ENCODE assay signal across 1 cellular context in genomic region chr22:19410941-19411689, GRCh38.
TF ChIP-seq lines count a peak whose summit lies in the region.

No MANE protein-coding gene starts in this region.

TF ChIP-seq in H1, 55 proteins besides CTCF, POLR2A, EP300 and RAD21:
- TF ChIP-seq SAP30 (IDR thresholded peaks at IDR 0.05; ENCODE audit: insufficient read depth, insufficient replicate concordance, low read length): no peak
- no peak for TF ChIP-seq CHD7 (IDR thresholded peaks at IDR 0.05; ENCODE audit: insufficient replicate concordance, low read length)
- no peak for TF ChIP-seq KDM1A (IDR thresholded peaks at IDR 0.05; ENCODE audit: borderline replicate concordance, low read length)
- no peak for TF ChIP-seq SP2 (IDR thresholded peaks at IDR 0.05; ENCODE audit: low read length)
- no peak for TF ChIP-seq EZH2 (IDR thresholded peaks at IDR 0.05; ENCODE audit: low read depth, low read length, severe bottlenecking)
- no peak for TF ChIP-seq SIRT6 (IDR thresholded peaks at IDR 0.05; ENCODE audit: low read length)
- TF ChIP-seq CBX5 (IDR thresholded peaks at IDR 0.05; ENCODE audit: low read depth, low read length): no peak
- TF ChIP-seq SIX5 (IDR thresholded peaks at IDR 0.05; ENCODE audit: low read depth, low read length): no peak
- no peak for TF ChIP-seq ASH2L (IDR thresholded peaks at IDR 0.05; ENCODE audit: low read length)
- TF ChIP-seq RXRA (IDR thresholded peaks at IDR 0.05; ENCODE audit: insufficient read depth, low read depth, low read length): no peak
- TF ChIP-seq ATF3 (IDR thresholded peaks at IDR 0.05; ENCODE audit: insufficient read depth, low read depth, low read length): no peak
